10 cellular contexts compared by ENCODE assay signal in the genomic region with DNA sequence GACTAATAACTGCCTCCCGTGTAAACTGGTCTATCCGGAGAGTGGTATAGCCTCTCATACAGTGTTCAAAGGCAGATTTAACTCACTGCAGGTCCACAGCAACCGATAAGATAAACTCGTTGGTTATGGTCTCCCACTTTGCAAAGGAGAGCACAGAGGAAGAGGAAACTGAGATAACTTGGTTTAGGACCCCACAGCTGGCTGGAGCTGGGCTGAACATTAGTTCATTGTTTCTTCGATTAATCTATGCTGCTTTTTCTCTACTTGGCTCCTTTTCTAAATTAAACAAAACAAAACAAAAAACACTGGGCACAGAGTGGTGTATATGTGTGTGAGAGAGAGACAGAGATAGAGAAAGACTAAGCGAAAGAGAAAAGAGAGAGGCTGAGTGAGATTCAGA.
"Had no signal": no experiment of that assay in that cellular context is flagged by ENCODE, and none has a peak within 500 bp of the region (broad histone marks: within the 10 kb centered on the region; RNA-seq: fewer than 3 reads in every experiment).

No MANE protein-coding gene starts in this region.

- H3K27ac ChIP-seq: neural progenitor cell, pancreas had no signal

- H3K9me3 ChIP-seq: pancreas had no signal

- H3K27me3 ChIP-seq: pancreas had no signal

- H3K36me3 ChIP-seq: neural progenitor cell, pancreas had no signal

- H3K9ac ChIP-seq: neural progenitor cell had no signal

- ATAC-seq: pancreas; stimulated activated naive B cell treated with anti-CD40 and anti-IgM and Interleukin-4, amounts not matched to agents 10 μg/mL and 1 μg/mL and 100 μg/mL, for 72 hours had no signal

- H3K4me3 ChIP-seq: neural progenitor cell, pancreas had no signal

- H3K4me2 ChIP-seq: neural progenitor cell had no signal

- DNase-seq: activated CD4-positive, alpha-beta T cell treated with anti-CD3 and anti-CD28 coated beads, Interleukin-2, amount 10 ng/mL, durations not matched to agents 7 days and 5 days; activated CD4-positive, CD25-positive, alpha-beta regulatory T cell; activated CD8-positive, alpha-beta memory T cell treated with anti-CD3 and anti-CD28 coated beads for 24 hours; activated naive CD4-positive, alpha-beta T cell; aorta; pancreas; retina; stimulated activated CD4-positive, alpha-beta T cell treated with anti-CD3 and anti-CD28 coated beads, Interleukin-4, amount 100 ng/mL, for 1 hour; stimulated activated naive B cell treated with anti-CD40 and anti-IgM and Interleukin-4, amounts not matched to agents 10 μg/mL and 1 μg/mL and 100 μg/mL, for 72 hours had no signal
